28 cellular contexts compared by ENCODE assay signal in genomic region chr4:99960648-99961047, GRCh38. TPM values are rescaled to one million over a fixed set of nuclear protein-coding genes. Genes with fewer than 3 reads are reported as not detected.
DNase-seq lines count a peak whose midpoint lies in the region; ATAC-seq, FAIRE-seq and TF ChIP-seq lines count a peak whose summit lies in the region.
"Had no signal": no experiment of that assay in that cellular context is flagged by ENCODE, and none has a peak within 500 bp of the region (broad histone marks: within the 10 kb centered on the region; RNA-seq: fewer than 3 reads in every experiment).

No MANE protein-coding gene starts in this region.

- CTCF ChIA-PET in HepG2 (lab: Yijun Ruan, JAX; ENCODE audit: low intra/inter-chr PET ratio, low total read pairs) (no interaction called here), K562 (lab: Yijun Ruan, JAX; ENCODE audit: low intra/inter-chr PET ratio) (no interaction called here)

- H3K4me1 ChIP-seq in HepG2 (ENCODE audit: insufficient read depth, low read length) (no peaks in the 10 kb centered on the region), right lobe of liver (no peaks in the 10 kb centered on the region), GM23248 (ENCODE audit: insufficient read depth) (peaks cover 13% of the 10 kb centered on the region), K562 (replicated peaks in 1 of 2; ENCODE audit: control insufficient read depth in 2 of 2, insufficient read depth in 2 of 2, low read length in 2 of 2) (no peaks in the 10 kb centered on the region), smooth muscle cell (ENCODE audit: low read depth) (no peaks in the 10 kb centered on the region), ascending aorta (no peaks in the 10 kb centered on the region)
- H3K4me1 ChIP-seq: BE2C had no signal

- TF ChIP-seq CTCF in HepG2 (CRISPR knock-in tag; IDR thresholded peaks at IDR 0.05) (no peak), right lobe of liver (IDR thresholded peaks at IDR 0.05) (no peak), K562 (IDR thresholded peaks at IDR 0.05 in 2 of 3, conservative IDR thresholded peaks at IDR 0.05 in 1 of 3; ENCODE audit: insufficient read depth in 2 of 3, low read depth in 1 of 3, low read length in 3 of 3) (no peak), smooth muscle cell (IDR thresholded peaks at IDR 0.05; ENCODE audit: borderline replicate concordance, insufficient read depth, poor library complexity, severe bottlenecking) (no peak), ascending aorta (IDR thresholded peaks at IDR 0.05) (no peak)

- no peak for TF ChIP-seq EP300 in HepG2 (IDR thresholded peaks at IDR 0.05; ENCODE audit: low read depth in 2 of 2, low read length in 2 of 2)
- TF ChIP-seq EP300 in HepG2 (CRISPR knock-in tag; IDR thresholded peaks at IDR 0.05; ENCODE audit: borderline replicate concordance) = no peak
- no peak for TF ChIP-seq EP300 in K562 (IDR thresholded peaks at IDR 0.05; ENCODE audit: low read length)

- TF ChIP-seq RAD21 in HepG2 (CRISPR knock-in tag; IDR thresholded peaks at IDR 0.05) (no peak), K562 (CRISPR knock-in tag; conservative IDR thresholded peaks at IDR 0.05 in 1 of 2, IDR thresholded peaks at IDR 0.05 in 1 of 2) (no peak)

- H4K20me1 ChIP-seq in HepG2 (ENCODE audit: insufficient read depth, low read length) = no peaks in the 10 kb centered on the region
- H4K20me1 ChIP-seq in GM23248 (ENCODE audit: insufficient read depth) = no peaks in the 10 kb centered on the region
- no peaks in the 10 kb centered on the region for H4K20me1 ChIP-seq in K562 (replicated peaks; ENCODE audit: control insufficient read depth, insufficient read depth, low read length)
- H4K20me1 ChIP-seq in smooth muscle cell (ENCODE audit: low read depth) = no peaks in the 10 kb centered on the region

- no peak for TF ChIP-seq POLR2A in HepG2 (IDR thresholded peaks at IDR 0.05; ENCODE audit: insufficient read depth in 1 of 2, low read depth in 2 of 2, low read length in 2 of 2)
- no peak for TF ChIP-seq POLR2A in right lobe of liver (IDR thresholded peaks at IDR 0.05)
- TF ChIP-seq POLR2A in K562 (conservative IDR thresholded peaks at IDR 0.05) = no peak

- POLR2A ChIA-PET in HepG2 (lab: Yijun Ruan, JAX) (no interaction called here), K562 (lab: Yijun Ruan, JAX) (interaction anchor here (2.6 kb wide), 1 partner anchor 10 kb away, joined by 12 read pairs; the partner anchor contains the start of gene H2AZ1)

- H3K27me3 ChIP-seq in HepG2 (ENCODE audit: control insufficient read depth in 1 of 2, insufficient read depth in 2 of 2, low read length in 2 of 2) = no peaks in the 10 kb centered on the region
- H3K27me3 ChIP-seq in right lobe of liver = no peaks in the 10 kb centered on the region
- H3K27me3 ChIP-seq in GM23248 (replicated peaks; ENCODE audit: insufficient read depth) = no peaks in the 10 kb centered on the region
- no peaks in the 10 kb centered on the region; a peak in 1 of 5 replicates for H3K27me3 ChIP-seq in K562 (ENCODE audit: control insufficient read depth in 2 of 2, insufficient read depth in 2 of 2, low read length in 2 of 2)
- no peaks in the 10 kb centered on the region for H3K27me3 ChIP-seq in smooth muscle cell (ENCODE audit: low read depth)
- H3K27me3 ChIP-seq in ascending aorta = no peaks in the 10 kb centered on the region
- H3K27me3 ChIP-seq: BE2C, MG63, SJSA1 had no signal

- FAIRE-seq in HepG2 (lab: Jason Lieb, UNC) = no peak
- no peak for FAIRE-seq in K562 (lab: Jason Lieb, UNC)
- FAIRE-seq: G401.6, H54, RCC 7860 had no signal

- 2% methylated on average over 2 of the region's 2 CpGs for WGBS in HepG2 (ENCODE audit: low lambda C conversion rate)
- 70% methylated on average over 2 of the region's 2 CpGs for WGBS in right lobe of liver (ENCODE audit: insufficient coverage, low coverage, low lambda C conversion rate, missing lambda C conversion rate)
- WGBS in GM23248 (ENCODE audit: low coverage in 1 of 2, low lambda C conversion rate in 2 of 2, missing lambda C conversion rate in 2 of 2), 2 experiments = 89 to 96% methylated on average over 2 of the region's 2 CpGs
- WGBS in K562 (ENCODE audit: insufficient coverage, low coverage, missing lambda C conversion rate) = 3% methylated on average over 2 of the region's 2 CpGs
- WGBS in smooth muscle cell (ENCODE audit: low lambda C conversion rate) = 82% methylated on average over 2 of the region's 2 CpGs

- no peak overlapping the region for H3K27ac ChIP-seq in HepG2 (ENCODE audit: extremely low read length, insufficient read depth, low read length)
- H3K27ac ChIP-seq in right lobe of liver = no peak overlapping the region
- peak overlapping the region; percentile 15; the same call in 1 of the 2 replicates for H3K27ac ChIP-seq in GM23248
- no peak overlapping the region for H3K27ac ChIP-seq in K562 (ENCODE audit: extremely low read depth, low read depth, low read length)
- peak overlapping the region; percentile 32 for H3K27ac ChIP-seq in smooth muscle cell (ENCODE audit: low read depth)
- no peak overlapping the region for H3K27ac ChIP-seq in ascending aorta
- H3K27ac ChIP-seq: SJSA1 had no signal

- BruUV-seq in HepG2 (replicated peaks; lab: Mats Ljungman, UMichigan) (no TSS peak), K562 (replicated peaks; lab: Mats Ljungman, UMichigan) (no TSS peak)

- no peaks in the 10 kb centered on the region for H3K9me3 ChIP-seq in HepG2 (ENCODE audit: low read length)
- H3K9me3 ChIP-seq in right lobe of liver = no peaks in the 10 kb centered on the region
- no peaks in the 10 kb centered on the region for H3K9me3 ChIP-seq in GM23248 (ENCODE audit: low read depth)
- no peaks in the 10 kb centered on the region for H3K9me3 ChIP-seq in K562 (replicated peaks; ENCODE audit: control insufficient read depth, insufficient read depth, low read depth, low read length)
- no peaks in the 10 kb centered on the region for H3K9me3 ChIP-seq in smooth muscle cell (replicated peaks; ENCODE audit: low read depth)
- no peaks in the 10 kb centered on the region for H3K9me3 ChIP-seq in ascending aorta
- H3K9me3 ChIP-seq: BE2C, MG63, SJSA1 had no signal

- H3K79me2 ChIP-seq in HepG2 (ENCODE audit: insufficient read depth, low read length) (no peaks in the 10 kb centered on the region), GM23248 (ENCODE audit: insufficient read depth) (no peaks in the 10 kb centered on the region), K562 (ENCODE audit: control insufficient read depth, insufficient read depth, low read length) (no peaks in the 10 kb centered on the region), smooth muscle cell (ENCODE audit: low read depth) (no peaks in the 10 kb centered on the region)

- H3K4me3 ChIP-seq in HepG2 (replicated peaks in 1 of 3; ENCODE audit: insufficient read depth in 1 of 3, low read depth in 2 of 3, low read length in 3 of 3) (no peak overlapping the region), right lobe of liver (no peak overlapping the region), GM23248 (no peak overlapping the region), K562 (no peak overlapping the region), smooth muscle cell (no peak overlapping the region), ascending aorta (no peak overlapping the region)
- H3K4me3 ChIP-seq: MG63, SJSA1 had no signal

- no peaks in the 10 kb centered on the region for H3K9me2 ChIP-seq in GM23248 (ENCODE audit: insufficient read depth)

- in situ Hi-C loops in HepG2 (cut with HindIII; ENCODE audit: extremely low pct_ligation_motif_present, low pct_unique_long_range_greater_than_20kb) (no loop called here), GM23248 (cut with MboI) (no loop called here), K562 (cut with MboI) (no loop called here)

- no peak for DNase-seq in HepG2 (ENCODE audit: low spot score)
- no peak for DNase-seq in right lobe of liver
- DNase-seq in GM23248 = peak; percentile 7
- DNase-seq in K562 (ENCODE audit: extremely low read depth in 1 of 4, low spot score in 3 of 4) = no peak
- DNase-seq in smooth muscle cell (lab: John Stamatoyannopoulos, UW; ENCODE audit: unreplicated experiment) = no peak
- no peak for DNase-seq in ascending aorta (ENCODE audit: low spot score in 2 of 2)
- no peak for DNase-seq in GM19240 (ENCODE audit: insufficient read length, low spot score)
- DNase-seq: ACHN; BE2C; CD8-positive, alpha-beta memory T cell; DMS 273 treated with DMSO at 0.1 percent for 48 hours; DMS79 treated with DMSO at 0.1 percent for 48 hours; KBM-7; MG63; NCI-H1105 treated with DMSO at 0.1 percent for 48 hours; NCI-H1694; NCI-H2081; NCI-H2171 treated with DMSO at 0.1 percent for 48 hours; NCI-H345; NCI-H524 treated with DMSO at 0.1 percent for 48 hours; NCI-H774; Right ventricle myocardium superior; T-helper 9 cell had no signal

- H3K4me2 ChIP-seq in HepG2 (ENCODE audit: low read depth, low read length) (no peak overlapping the region), GM23248 (ENCODE audit: unreplicated experiment) (peak overlapping the region; percentile 37), K562 (ENCODE audit: insufficient read depth, low read length) (no peak overlapping the region), smooth muscle cell (no peak overlapping the region)

- H3K9ac ChIP-seq in HepG2 (ENCODE audit: insufficient read depth, low read depth, low read length) = no peak overlapping the region
- H3K9ac ChIP-seq in GM23248 = no peak overlapping the region
- no peak overlapping the region for H3K9ac ChIP-seq in K562 (ENCODE audit: insufficient read depth in 1 of 2, low read depth in 2 of 2, low read length in 2 of 2)
- H3K9ac ChIP-seq in smooth muscle cell (ENCODE audit: low read depth) = no peak overlapping the region

- ATAC-seq in HepG2 (no peak), right lobe of liver (no peak), K562 (no peak), GM21529 (IDR thresholded peaks at IDR 0.05; ENCODE audit: unreplicated experiment) (no peak)

- no peaks in the 10 kb centered on the region for H3K36me3 ChIP-seq in HepG2 (replicated peaks in 1 of 2; ENCODE audit: control insufficient read depth in 1 of 2, insufficient read depth in 2 of 2, low read length in 2 of 2)
- H3K36me3 ChIP-seq in right lobe of liver = no peaks in the 10 kb centered on the region
- no peaks in the 10 kb centered on the region for H3K36me3 ChIP-seq in GM23248 (ENCODE audit: low read depth)
- no peaks in the 10 kb centered on the region for H3K36me3 ChIP-seq in K562 (ENCODE audit: control insufficient read depth, insufficient read depth, low read length)
- no peaks in the 10 kb centered on the region for H3K36me3 ChIP-seq in smooth muscle cell (ENCODE audit: low read depth)
- no peaks in the 10 kb centered on the region for H3K36me3 ChIP-seq in ascending aorta
- H3K36me3 ChIP-seq: BE2C, MG63, SJSA1 had no signal

- no peaks in the 10 kb centered on the region for H3K9me1 ChIP-seq in K562 (ENCODE audit: control insufficient read depth, insufficient read depth, low read length)

- H2AFZ ChIP-seq in HepG2 (ENCODE audit: low read length) (no peak overlapping the region), GM23248 (no peak overlapping the region), K562 (ENCODE audit: low read depth, low read length) (no peak overlapping the region), smooth muscle cell (ENCODE audit: low read depth) (no peak overlapping the region)

- intact Hi-C loops in HepG2 (cut with micrococcal nuclease; ENCODE audit: unreplicated experiment) (no loop called here), right lobe of liver (cut with DNase I) (no loop called here), K562 (cut with micrococcal nuclease) (no loop called here), ascending aorta (cut with DNase I) (no loop called here)

- peaks cover 14% of the 10 kb centered on the region; the same call in 1 of the 2 replicates for H3F3A ChIP-seq in GM23248 (ENCODE audit: insufficient read depth)
- H3F3A ChIP-seq in smooth muscle cell (ENCODE audit: low read depth) = no peaks in the 10 kb centered on the region

RNA-seq across cellular contexts. Expression of gene H2AZ1, which starts 10.6 kb away (rescaled TPM):
- total RNA-seq in HepG2 (2016; rRNA removed; fragmentation: Illumina TruSeq; extraction: Trizol) (574 and 800 TPM in 2 replicates), right lobe of liver (100 to 1,000 TPM in 1 of 6 experiments, 10 to 100 TPM in 5; 28.8 to 122 (median 42.9) TPM), K562 (2014; rRNA removed) (552 and 605 TPM in 2 replicates), K562 (2014; rRNA removed; fragmentation: Illumina TruSeq; extraction: Trizol) (880 and 938 TPM in 2 replicates), K562 (2015; rRNA removed; fragmentation: Illumina TruSeq; extraction: Trizol) (753 and 768 TPM in 2 replicates), K562 (2021) (718 and 751 TPM in 2 replicates), smooth muscle cell (469 and 497 TPM in 2 replicates), ascending aorta (22.4 TPM)
- total RNA-seq in HepG2 (2016; cell fraction: cytosol; rRNA removed; fragmentation: Illumina TruSeq; extraction: Trizol; ENCODE audit: low read depth) = 127 and 146 TPM in 2 replicates
- total RNA-seq in HepG2 (2016; cell fraction: insoluble cytoplasmic fraction; rRNA removed; fragmentation: Illumina TruSeq; extraction: Trizol) = 574 and 896 TPM in 2 replicates
- 202 and 214 TPM in 2 replicates for total RNA-seq in HepG2 (2016; cell fraction: membrane; rRNA removed; fragmentation: Illumina TruSeq; extraction: Trizol)
- total RNA-seq in HepG2 (2016; cell fraction: nucleus; rRNA removed; fragmentation: Illumina TruSeq; extraction: Trizol) = 272 and 291 TPM in 2 replicates
- polyA plus RNA-seq in HepG2 (2011; rRNA removed) (204 and 301 TPM in 2 replicates), GM23248 (2016; fragmentation: Nextera tagmentation; extraction: Ambion mirVana) (454 and 468 TPM in 2 replicates), K562 (2011; rRNA removed) (738 and 1,020 TPM in 2 replicates), K562 (2014; fragmentation: Illumina TruSeq; extraction: Trizol) (625 and 744 TPM in 2 replicates), K562 (2014; fragmentation: Nextera tagmentation; extraction: Ambion mirVana) (1,000 to 10,000 TPM; 3,608 to 4,380 TPM), K562 (2014; rRNA removed) (687 and 854 TPM in 2 replicates), smooth muscle cell (531 and 534 TPM in 2 replicates)
- 297 and 341 TPM in 2 replicates for polyA plus RNA-seq in HepG2 (2011; cell fraction: cytosol; rRNA removed)
- 85.7 and 89.0 TPM in 2 replicates for polyA plus RNA-seq in HepG2 (2011; cell fraction: nucleus; rRNA removed)
- 267 and 305 TPM in 2 replicates for polyA plus RNA-seq in HepG2 (2012)
- polyA plus RNA-seq in HepG2 (2016; cell fraction: cytosol; fragmentation: Illumina TruSeq; extraction: Trizol; ENCODE audit: low read depth) = 127 and 165 TPM in 2 replicates
- 795 and 936 TPM in 2 replicates for polyA plus RNA-seq in HepG2 (2016; cell fraction: insoluble cytoplasmic fraction; fragmentation: Illumina TruSeq; extraction: Trizol; ENCODE audit: low read depth)
- 186 and 215 TPM in 2 replicates for polyA plus RNA-seq in HepG2 (2016; cell fraction: membrane; fragmentation: Illumina TruSeq; extraction: Trizol; ENCODE audit: low read depth)
- polyA plus RNA-seq in HepG2 (2016; cell fraction: nucleus; fragmentation: Illumina TruSeq; extraction: Trizol; ENCODE audit: insufficient read depth, low read depth) = 460 and 464 TPM in 2 replicates
- polyA minus RNA-seq in HepG2 (2011; rRNA and poly(A)+ RNA removed; ENCODE audit: low replicate concordance) = 92.8 and 295 TPM in 2 replicates
- polyA minus RNA-seq in HepG2 (2011; cell fraction: cytosol; rRNA and poly(A)+ RNA removed) = 67.7 and 72.0 TPM in 2 replicates
- 47.4 and 55.1 TPM in 2 replicates for polyA minus RNA-seq in HepG2 (2011; cell fraction: nucleus; rRNA and poly(A)+ RNA removed)
- 189 and 327 TPM in 2 replicates for total RNA-seq in GM23248 (2014; rRNA removed; shearing (Covaris generic))
- 185 and 226 TPM in 2 replicates for total RNA-seq in K562 (2011; cell fraction: chromatin; rRNA removed; ENCODE audit: low replicate concordance)
- 268 TPM in 2 replicates for total RNA-seq in K562 (2011; cell fraction: nucleolus; rRNA removed)
- 275 and 292 TPM in 2 replicates for total RNA-seq in K562 (2011; cell fraction: nucleoplasm; rRNA removed)
- polyA plus RNA-seq in K562 (2011; cell fraction: cytosol; rRNA removed) = 388 and 531 TPM in 2 replicates
- polyA plus RNA-seq in K562 (2011; cell fraction: nucleus; rRNA removed) = 230 and 324 TPM in 2 replicates
- polyA plus RNA-seq in K562 (2012) = 967 and 1,116 TPM in 2 replicates
- 546 and 663 TPM in 2 replicates for polyA minus RNA-seq in K562 (2011; rRNA and poly(A)+ RNA removed)
- 149 and 203 TPM in 2 replicates for polyA minus RNA-seq in K562 (2011; cell fraction: cytosol; rRNA and poly(A)+ RNA removed)
- 59.6 and 110 TPM in 2 replicates for polyA minus RNA-seq in K562 (2011; cell fraction: nucleus; rRNA and poly(A)+ RNA removed)

RNA-seq across cellular contexts. Expression of gene DNAJB14, which starts 14.2 kb away (rescaled TPM):
- total RNA-seq in HepG2 (2016; rRNA removed; fragmentation: Illumina TruSeq; extraction: Trizol) (22.1 and 38.1 TPM in 2 replicates), right lobe of liver (10 to 100 TPM; 12.2 to 16.6 (median 16.1) TPM), K562 (2014; rRNA removed) (10.1 and 17.8 TPM in 2 replicates), K562 (2014; rRNA removed; fragmentation: Illumina TruSeq; extraction: Trizol) (23.1 and 28.6 TPM in 2 replicates), K562 (2015; rRNA removed; fragmentation: Illumina TruSeq; extraction: Trizol) (20.3 and 21.0 TPM in 2 replicates), K562 (2021) (28.0 and 30.2 TPM in 2 replicates), smooth muscle cell (62.7 and 87.2 TPM in 2 replicates), ascending aorta (15.5 TPM)
- 3.8 and 5.8 TPM in 2 replicates for total RNA-seq in HepG2 (2016; cell fraction: cytosol; rRNA removed; fragmentation: Illumina TruSeq; extraction: Trizol; ENCODE audit: low read depth)
- total RNA-seq in HepG2 (2016; cell fraction: insoluble cytoplasmic fraction; rRNA removed; fragmentation: Illumina TruSeq; extraction: Trizol) = 24.8 and 33.1 TPM in 2 replicates
- total RNA-seq in HepG2 (2016; cell fraction: membrane; rRNA removed; fragmentation: Illumina TruSeq; extraction: Trizol) = 6.9 and 9.5 TPM in 2 replicates
- 38.0 and 42.0 TPM in 2 replicates for total RNA-seq in HepG2 (2016; cell fraction: nucleus; rRNA removed; fragmentation: Illumina TruSeq; extraction: Trizol)
- polyA plus RNA-seq in HepG2 (2011; rRNA removed) (6.1 and 9.1 TPM in 2 replicates), GM23248 (2016; fragmentation: Nextera tagmentation; extraction: Ambion mirVana) (44.7 and 47.4 TPM in 2 replicates), K562 (2011; rRNA removed) (9.9 and 13.2 TPM in 2 replicates), K562 (2014; fragmentation: Illumina TruSeq; extraction: Trizol) (12.7 and 14.3 TPM in 2 replicates), K562 (2014; fragmentation: Nextera tagmentation; extraction: Ambion mirVana) (1 to 10 TPM; 5.5 to 7.0 TPM), K562 (2014; rRNA removed) (9.1 and 20.4 TPM in 2 replicates), smooth muscle cell (18.8 and 29.8 TPM in 2 replicates)
- 6.1 and 7.4 TPM in 2 replicates for polyA plus RNA-seq in HepG2 (2011; cell fraction: cytosol; rRNA removed)
- 6.5 TPM in 2 replicates for polyA plus RNA-seq in HepG2 (2011; cell fraction: nucleus; rRNA removed)
- polyA plus RNA-seq in HepG2 (2012) = 14.2 and 32.4 TPM in 2 replicates
- polyA plus RNA-seq in HepG2 (2016; cell fraction: cytosol; fragmentation: Illumina TruSeq; extraction: Trizol; ENCODE audit: low read depth) = 0.84 and 1.7 TPM in 2 replicates
- polyA plus RNA-seq in HepG2 (2016; cell fraction: insoluble cytoplasmic fraction; fragmentation: Illumina TruSeq; extraction: Trizol; ENCODE audit: low read depth) = 10.7 and 11.3 TPM in 2 replicates
- 2.3 and 2.7 TPM in 2 replicates for polyA plus RNA-seq in HepG2 (2016; cell fraction: membrane; fragmentation: Illumina TruSeq; extraction: Trizol; ENCODE audit: low read depth)
- 26.8 and 29.0 TPM in 2 replicates for polyA plus RNA-seq in HepG2 (2016; cell fraction: nucleus; fragmentation: Illumina TruSeq; extraction: Trizol; ENCODE audit: insufficient read depth, low read depth)
- 3.1 and 3.6 TPM in 2 replicates for polyA minus RNA-seq in HepG2 (2011; rRNA and poly(A)+ RNA removed; ENCODE audit: low replicate concordance)
- polyA minus RNA-seq in HepG2 (2011; cell fraction: cytosol; rRNA and poly(A)+ RNA removed) = 8.7 and 10.5 TPM in 2 replicates
- 56.1 and 64.0 TPM in 2 replicates for polyA minus RNA-seq in HepG2 (2011; cell fraction: nucleus; rRNA and poly(A)+ RNA removed)
- 30.4 and 43.8 TPM in 2 replicates for total RNA-seq in GM23248 (2014; rRNA removed; shearing (Covaris generic))
- total RNA-seq in K562 (2011; cell fraction: chromatin; rRNA removed; ENCODE audit: low replicate concordance) = 14.2 and 64.8 TPM in 2 replicates
- 6.0 and 11.1 TPM in 2 replicates for total RNA-seq in K562 (2011; cell fraction: nucleolus; rRNA removed)
- total RNA-seq in K562 (2011; cell fraction: nucleoplasm; rRNA removed) = 35.4 and 96.1 TPM in 2 replicates
- polyA plus RNA-seq in K562 (2011; cell fraction: cytosol; rRNA removed) = 6.3 and 8.7 TPM in 2 replicates
- polyA plus RNA-seq in K562 (2011; cell fraction: nucleus; rRNA removed) = 10.8 and 12.5 TPM in 2 replicates
- polyA plus RNA-seq in K562 (2012) = 20.2 and 27.4 TPM in 2 replicates
- 23.9 and 29.7 TPM in 2 replicates for polyA minus RNA-seq in K562 (2011; rRNA and poly(A)+ RNA removed)
- 6.5 and 9.5 TPM in 2 replicates for polyA minus RNA-seq in K562 (2011; cell fraction: cytosol; rRNA and poly(A)+ RNA removed)
- polyA minus RNA-seq in K562 (2011; cell fraction: nucleus; rRNA and poly(A)+ RNA removed) = 22.2 and 33.1 TPM in 2 replicates

Comparison
In these comparisons a context has a peak if more than half of its experiments do, and no peak if none do; other contexts are left out.
1. H3K27ac ChIP-seq: peak in GM23248 (single experiment) and smooth muscle cell (single experiment); none in HepG2 (single experiment), right lobe of liver (0 of 3), K562 (single experiment) and ascending aorta (0 of 2).
2. Of the 241 proteins assayed by ChIP-seq in both HepG2 and K562: peak only in HepG2: none; only in K562: MAFF, MAFG, MAFK, NFE2 and NFE2L1; in both: none; in neither: 236.